In genomic region chrX:76971393-76972376, GRCh38 we compare ENCODE assay signal across 13 cellular contexts.
DNase-seq lines count a peak whose midpoint lies in the region; ATAC-seq and TF ChIP-seq lines count a peak whose summit lies in the region.
"Had no signal": no experiment of that assay in that cellular context is flagged by ENCODE, and none has a peak within 500 bp of the region (broad histone marks: within the 10 kb centered on the region; RNA-seq: fewer than 3 reads in every experiment).

No MANE protein-coding gene starts in this region.

- H3K27ac Mint-ChIP-seq in CD8-positive, alpha-beta T cell = no peak overlapping the region

- no peaks in the 10 kb centered on the region for H3K4me1 ChIP-seq in CD8-positive, alpha-beta T cell (ENCODE audit: insufficient read depth, low read length)

- POLR2A ChIA-PET in CD8-positive, alpha-beta T cell (lab: Charles Lee) = no interaction called here

- no peaks in the 10 kb centered on the region for H3K36me3 Mint-ChIP-seq in CD8-positive, alpha-beta T cell

- no peaks in the 10 kb centered on the region for H3K27me3 Mint-ChIP-seq in CD8-positive, alpha-beta T cell (ENCODE audit: low read depth)

- no peaks in the 10 kb centered on the region for H3K27me3 ChIP-seq in CD8-positive, alpha-beta T cell (ENCODE audit: insufficient read depth, low read length)

- peak; percentile 15 for DNase-seq in stimulated activated CD4-positive, alpha-beta T cell treated with anti-CD3 and anti-CD28 coated beads, Interleukin-1b, Interleukin-23, amount 100 ng/mL, for 48 hours
- no peak for DNase-seq in stimulated activated CD4-positive, alpha-beta T cell treated with anti-CD3 and anti-CD28 coated beads, Interleukin-4, amount 100 ng/mL, for 24 hours
- DNase-seq in NCI-H82 treated with DMSO at 0.1 percent for 48 hours (lab: John Stamatoyannopoulos, UW; ENCODE audit: unreplicated experiment) (peak; percentile 20), NCI-H345 treated with DMSO at 0.1 percent for 48 hours (lab: John Stamatoyannopoulos, UW; ENCODE audit: unreplicated experiment) (no peak), GM19238 (ENCODE audit: insufficient read length, low spot score) (no peak)
- DNase-seq in CD8-positive, alpha-beta T cell = no peak
- DNase-seq: activated naive CD4-positive, alpha-beta T cell treated with anti-CD3 and anti-CD28 coated beads, Interleukin-2, amount 50 U/mL, for 16 hours; DND-41; NCI-H146; NCI-H774 had no signal

- ATAC-seq in HG02840 (IDR thresholded peaks at IDR 0.05; ENCODE audit: low FRiP score, unreplicated experiment) (peak; percentile 62), GM21528 (IDR thresholded peaks at IDR 0.05; ENCODE audit: low FRiP score, unreplicated experiment) (no peak)
- no peak for ATAC-seq in CD8-positive, alpha-beta T cell
- ATAC-seq: activated CD4-positive, CD25-positive, alpha-beta regulatory T cell treated with anti-CD3 and anti-CD28 coated beads, Interleukin-2, amount 50 U/mL, for 24 hours had no signal

- intact Hi-C loops in CD8-positive, alpha-beta T cell (cut with DNase I, micrococcal nuclease) = no loop called here

- no peak overlapping the region for H3K4me3 Mint-ChIP-seq in CD8-positive, alpha-beta T cell

- CTCF ChIA-PET in CD8-positive, alpha-beta T cell (lab: Charles Lee) = no interaction called here

- H3K4me1 Mint-ChIP-seq in CD8-positive, alpha-beta T cell (ENCODE audit: low read depth) = no peaks in the 10 kb centered on the region

- no peaks in the 10 kb centered on the region for H3K9me3 ChIP-seq in CD8-positive, alpha-beta T cell (ENCODE audit: low read length)

- H3K36me3 ChIP-seq in CD8-positive, alpha-beta T cell (ENCODE audit: insufficient read depth, low read length) = no peaks in the 10 kb centered on the region

- no peak overlapping the region for H3K4me3 ChIP-seq in CD8-positive, alpha-beta T cell (ENCODE audit: low read depth, low read length)

- no peak overlapping the region for H3K27ac ChIP-seq in CD8-positive, alpha-beta T cell (ENCODE audit: low read depth, low read length)

- no peaks in the 10 kb centered on the region for H3K9me3 Mint-ChIP-seq in CD8-positive, alpha-beta T cell

- TF ChIP-seq CTCF in CD8-positive, alpha-beta T cell (IDR thresholded peaks at IDR 0.05) = no peak

Comparison
In these comparisons a context has a peak if more than half of its experiments do, and no peak if none do; other contexts are left out.
1. DNase-seq: peak in stimulated activated CD4-positive, alpha-beta T cell treated with anti-CD3 and anti-CD28 coated beads, Interleukin-1b, Interleukin-23, amount 100 ng/mL, for 48 hours (single experiment) and NCI-H82 treated with DMSO at 0.1 percent for 48 hours (single experiment); none in stimulated activated CD4-positive, alpha-beta T cell treated with anti-CD3 and anti-CD28 coated beads, Interleukin-4, amount 100 ng/mL, for 24 hours (single experiment), CD8-positive, alpha-beta T cell (0 of 7), NCI-H345 treated with DMSO at 0.1 percent for 48 hours (single experiment) and GM19238 (single experiment).